Comparison of ENCODE assay signal across 16 cellular contexts in the genomic region with DNA sequence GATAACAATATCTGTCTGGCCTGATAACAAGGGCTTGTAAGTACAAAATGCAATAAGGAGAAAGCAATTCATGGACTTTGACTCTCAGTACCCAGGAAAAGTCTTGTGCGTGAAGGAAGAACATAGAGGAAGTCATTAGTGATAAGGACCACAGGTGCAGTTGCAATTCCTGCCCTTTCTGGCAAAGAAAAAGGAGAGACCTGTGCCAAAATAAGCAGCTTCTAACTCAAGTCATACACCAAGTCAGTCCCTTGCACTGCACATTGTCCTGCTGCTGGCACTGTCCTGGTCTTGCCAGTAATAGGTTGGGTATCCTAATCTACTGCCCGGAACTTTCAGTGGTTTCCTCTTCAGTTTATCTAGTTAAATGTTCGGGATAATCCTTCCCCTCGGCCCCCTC.
"Had no signal": no experiment of that assay in that cellular context is flagged by ENCODE, and none has a peak within 500 bp of the region (broad histone marks: within the 10 kb centered on the region; RNA-seq: fewer than 3 reads in every experiment).

No MANE protein-coding gene starts in this region.

- H3K4me3 ChIP-seq: heart left ventricle, left lung, smooth muscle cell, upper lobe of left lung had no signal

- H3K27ac Mint-ChIP-seq: activated naive CD4-positive, alpha-beta T cell treated with anti-CD3 and anti-CD28 coated beads, Interleukin-2, amount 50 U/mL, for 24 hours; stimulated activated effector memory CD8-positive, alpha-beta T cell treated with anti-CD3 and anti-CD28 coated beads, Interleukin-12 subunit alpha, Interleukin-12 subunit beta, amount 100 ng/mL, for 72 hours; T-cell had no signal

- H3K36me3 Mint-ChIP-seq: stimulated activated effector memory CD8-positive, alpha-beta T cell treated with anti-CD3 and anti-CD28 coated beads, Interleukin-12 subunit alpha, Interleukin-12 subunit beta, amount 100 ng/mL, for 72 hours; T-cell had no signal

- H3K4me1 ChIP-seq: heart left ventricle, left lung, parathyroid adenoma, upper lobe of left lung had no signal

- ATAC-seq: left lung; stimulated activated effector memory CD8-positive, alpha-beta T cell treated with anti-CD3 and anti-CD28 coated beads, Interleukin-12 subunit alpha, Interleukin-12 subunit beta, amount 100 ng/mL, for 72 hours; T-cell had no signal

- DNase-seq: activated CD4-positive, alpha-beta T cell treated with anti-CD3 and anti-CD28 coated beads, Interleukin-2, amount 50 U/mL, for 4 hours; activated CD4-positive, CD25-positive, alpha-beta regulatory T cell treated with anti-CD3 and anti-CD28 coated beads, Interleukin-2, amount 50 U/mL, for 72 hours; activated effector memory CD4-positive, alpha-beta T cell treated with Interleukin-2 at 50 U/mL for 16 hours; activated T-cell treated with anti-CD3 and anti-CD28 coated beads, Interleukin-2, amount 50 U/mL, for 1 hour; cerebellar nuclear complex; foreskin melanocyte; heart left ventricle; left lung; mesendoderm; substantia nigra; T-cell; upper lobe of left lung had no signal

- H3K9ac ChIP-seq: parathyroid adenoma had no signal

- H3K4me3 Mint-ChIP-seq: activated naive CD4-positive, alpha-beta T cell treated with anti-CD3 and anti-CD28 coated beads, Interleukin-2, amount 50 U/mL, for 24 hours; stimulated activated effector memory CD8-positive, alpha-beta T cell treated with anti-CD3 and anti-CD28 coated beads, Interleukin-12 subunit alpha, Interleukin-12 subunit beta, amount 100 ng/mL, for 72 hours; T-cell had no signal

- H3K27me3 ChIP-seq: heart left ventricle, left lung, upper lobe of left lung had no signal

- H3K4me2 ChIP-seq: smooth muscle cell had no signal

- H3K27ac ChIP-seq: heart left ventricle, left lung, parathyroid adenoma, upper lobe of left lung had no signal

- H3K4me1 Mint-ChIP-seq: activated naive CD4-positive, alpha-beta T cell treated with anti-CD3 and anti-CD28 coated beads, Interleukin-2, amount 50 U/mL, for 24 hours; stimulated activated effector memory CD8-positive, alpha-beta T cell treated with anti-CD3 and anti-CD28 coated beads, Interleukin-12 subunit alpha, Interleukin-12 subunit beta, amount 100 ng/mL, for 72 hours; T-cell had no signal

- H3K9me3 ChIP-seq: heart left ventricle, left lung, upper lobe of left lung had no signal

- H3K79me2 ChIP-seq: parathyroid adenoma had no signal

- H3K27me3 Mint-ChIP-seq: activated naive CD4-positive, alpha-beta T cell treated with anti-CD3 and anti-CD28 coated beads, Interleukin-2, amount 50 U/mL, for 24 hours had no signal

- H2AFZ ChIP-seq: parathyroid adenoma had no signal

- H3K9me3 Mint-ChIP-seq: activated naive CD4-positive, alpha-beta T cell treated with anti-CD3 and anti-CD28 coated beads, Interleukin-2, amount 50 U/mL, for 24 hours; stimulated activated effector memory CD8-positive, alpha-beta T cell treated with anti-CD3 and anti-CD28 coated beads, Interleukin-12 subunit alpha, Interleukin-12 subunit beta, amount 100 ng/mL, for 72 hours; T-cell had no signal

- H3K36me3 ChIP-seq: heart left ventricle, left lung, upper lobe of left lung had no signal
